ENCODE assay signal across 17 cellular contexts in the genomic region with DNA sequence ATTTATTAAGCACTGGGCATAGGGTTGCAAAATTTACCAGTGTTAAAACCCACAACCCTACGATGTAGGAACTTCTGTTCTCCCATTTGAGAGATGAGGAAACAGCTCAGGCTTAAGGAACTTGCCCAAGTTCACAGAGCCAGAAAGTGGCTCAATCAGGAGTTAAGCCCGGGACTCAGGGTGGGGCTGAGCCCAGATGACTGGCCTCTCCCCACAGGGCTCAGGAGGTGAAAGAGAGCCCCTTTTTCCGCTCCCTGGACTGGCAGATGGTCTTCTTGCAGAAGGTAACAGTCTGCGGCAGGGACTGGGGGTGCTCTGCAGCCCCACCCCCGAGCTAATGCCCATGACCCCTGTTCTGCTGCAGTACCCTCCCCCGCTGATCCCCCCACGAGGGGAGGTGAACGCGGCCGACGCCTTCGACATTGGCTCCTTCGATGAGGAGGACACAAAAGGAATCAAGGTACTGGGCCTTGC. TPM values are rescaled to one million over a fixed set of nuclear protein-coding genes. Genes with fewer than 3 reads are reported as not detected.
DNase-seq lines count a peak whose midpoint lies in the region; ATAC-seq, FAIRE-seq and TF ChIP-seq lines count a peak whose summit lies in the region.
"Had no signal": no experiment of that assay in that cellular context is flagged by ENCODE, and none has a peak within 500 bp of the region (broad histone marks: within the 10 kb centered on the region; RNA-seq: fewer than 3 reads in every experiment).

No MANE protein-coding gene starts in this region.

- H3K18ac ChIP-seq in neuronal stem cell (ENCODE audit: low read length) = no peak overlapping the region

- H2BK12ac ChIP-seq in neuronal stem cell (ENCODE audit: low read length) = no peak overlapping the region

- peak overlapping the region; percentile 21 for H3K9ac ChIP-seq in neuronal stem cell (ENCODE audit: low read depth, low read length, poor library complexity)

- H3K27ac Mint-ChIP-seq in CD4-positive, alpha-beta memory T cell = peak overlapping the region in 6 of 7 donors; percentile 47 to 87 (median 64)

- peaks cover 75% of the 10 kb centered on the region for H3K36me3 ChIP-seq in CD4-positive, alpha-beta memory T cell (ENCODE audit: insufficient read depth, low read length)
- H3K36me3 ChIP-seq in neuronal stem cell (replicated peaks in 1 of 2; ENCODE audit: control insufficient read depth in 2 of 2, insufficient read depth in 2 of 2, low read length in 2 of 2) = peaks cover 62 to 87% of the 10 kb centered on the region in 2 donors

- no peak overlapping the region for H2AK5ac ChIP-seq in neuronal stem cell (ENCODE audit: low read depth, low read length)

- no peak overlapping the region for H3K14ac ChIP-seq in neuronal stem cell (ENCODE audit: low read length)

- H3K4me1 Mint-ChIP-seq in CD4-positive, alpha-beta memory T cell = peaks cover 23 to 83% (median 39%) of the 10 kb centered on the region in 4 donors

- peaks cover 86% of the 10 kb centered on the region for H3K4me1 ChIP-seq in CD4-positive, alpha-beta memory T cell (ENCODE audit: insufficient read depth, low read length)
- peaks cover 8 to 9% of the 10 kb centered on the region in 2 donors for H3K4me1 ChIP-seq in neuronal stem cell (ENCODE audit: control insufficient read depth in 2 of 2, insufficient read depth in 1 of 2, low read depth in 1 of 2, low read length in 2 of 2)

- H4K8ac ChIP-seq in neuronal stem cell (ENCODE audit: low read depth, low read length) = no peak overlapping the region

- no peak overlapping the region for H3K4ac ChIP-seq in neuronal stem cell (ENCODE audit: low read length)

- H2BK5ac ChIP-seq in neuronal stem cell (ENCODE audit: low read length) = no peak overlapping the region

- peaks cover 19% of the 10 kb centered on the region for H3K79me1 ChIP-seq in neuronal stem cell (ENCODE audit: low read depth, low read length)

- no peak overlapping the region for H2BK15ac ChIP-seq in neuronal stem cell (ENCODE audit: low read length)

- no peaks in the 10 kb centered on the region for H3K9me3 ChIP-seq in CD4-positive, alpha-beta memory T cell (ENCODE audit: control insufficient read depth in 1 of 2, low read length in 2 of 2)
- H3K9me3 ChIP-seq in neuronal stem cell (replicated peaks in 1 of 2; ENCODE audit: control insufficient read depth in 2 of 2, insufficient read depth in 1 of 2, low read depth in 1 of 2, low read length in 2 of 2) = no peaks in the 10 kb centered on the region
- H3K9me3 ChIP-seq: Caco-2, pancreas had no signal

- no peak overlapping the region for H3K23ac ChIP-seq in neuronal stem cell (ENCODE audit: low read depth, low read length, poor library complexity)

- H3K4me2 ChIP-seq in neuronal stem cell (ENCODE audit: insufficient read depth, low read length, poor library complexity, severe bottlenecking) = no peak overlapping the region

- H2AFZ ChIP-seq in neuronal stem cell (ENCODE audit: low read length) = no peak overlapping the region

- CTCF ChIA-PET in CD4-positive, alpha-beta memory T cell (lab: Charles Lee; ENCODE audit: partially characterized antibody) = interaction anchor here (0.8 to 1.4 kb wide), 4 partner anchors 10 to 21 kb away, joined by 3 to 6 read pairs (median 3); partner anchors contain the start of gene SSH3

- H3K9me3 Mint-ChIP-seq in CD4-positive, alpha-beta memory T cell = no peaks in the 10 kb centered on the region
- H3K9me3 Mint-ChIP-seq: activated naive CD4-positive, alpha-beta T cell treated with anti-CD3 and anti-CD28 coated beads, Interleukin-2, amount 50 U/mL, for 24 hours had no signal

- intact Hi-C loops in CD4-positive, alpha-beta memory T cell (cut with micrococcal nuclease) = no loop called here
- intact Hi-C loops in dorsolateral prefrontal cortex (cut with DNase I) = no loop called here

- H3K27me3 Mint-ChIP-seq in CD4-positive, alpha-beta memory T cell = no peaks in the 10 kb centered on the region
- H3K27me3 Mint-ChIP-seq: activated naive CD4-positive, alpha-beta T cell treated with anti-CD3 and anti-CD28 coated beads, Interleukin-2, amount 50 U/mL, for 24 hours had no signal

- WGBS in neuronal stem cell (ENCODE audit: extremely low coverage in 2 of 2, insufficient read length in 2 of 2, insufficient replicate concordance in 1 of 2), 2 donors = no CpG with 5 or more reads among the region's 13 CpGs

- POLR2A ChIA-PET in CD4-positive, alpha-beta memory T cell (lab: Charles Lee; ENCODE audit: partially characterized antibody) = interaction anchor here (0.8 to 21.8 kb wide), 9 partner anchors 10 to 117 kb away, joined by 3 to 1163 read pairs (median 5); partner anchors contain the start of genes GRK2 and SSH3

- H2BK120ac ChIP-seq in neuronal stem cell (ENCODE audit: low read depth, low read length) = no peak overlapping the region

- no peak overlapping the region for H4K91ac ChIP-seq in neuronal stem cell (ENCODE audit: low read depth, low read length, poor library complexity)

- H3K36me3 Mint-ChIP-seq in CD4-positive, alpha-beta memory T cell = peaks cover 34 to 60% of the 10 kb centered on the region in 2 donors

- TF ChIP-seq CTCF in dorsolateral prefrontal cortex (IDR thresholded peaks at IDR 0.05 in 54 of 56, conservative IDR thresholded peaks at IDR 0.05 in 2 of 56; ENCODE audit: low read depth in 1 of 56, partially characterized antibody in 56 of 56) = no peak

- H3K27ac ChIP-seq in CD4-positive, alpha-beta memory T cell (ENCODE audit: low read depth, low read length) = peak overlapping the region; percentile 16
- H3K27ac ChIP-seq in dorsolateral prefrontal cortex (peak overlapping the region in 33 of 59 donors; percentile 4 to 95 (median 33)), neuronal stem cell (replicated peaks; ENCODE audit: low read length) (no peak overlapping the region)

- no peaks in the 10 kb centered on the region for H3K27me3 ChIP-seq in CD4-positive, alpha-beta memory T cell (ENCODE audit: insufficient read depth, low read length)
- H3K27me3 ChIP-seq in dorsolateral prefrontal cortex = no peaks in the 10 kb centered on the region
- H3K27me3 ChIP-seq in neuronal stem cell (ENCODE audit: control insufficient read depth in 3 of 3, insufficient read depth in 3 of 3, low read depth in 1 of 3, low read length in 3 of 3) = no peaks in the 10 kb centered on the region
- H3K27me3 ChIP-seq: pancreas had no signal

- FAIRE-seq in HTR-8/SVneo (lab: Jason Lieb, UNC) = no peak
- FAIRE-seq: pancreas had no signal

- no peak overlapping the region for H3K4me3 ChIP-seq in CD4-positive, alpha-beta memory T cell (ENCODE audit: low read length in 2 of 2)
- no peak overlapping the region for H3K4me3 ChIP-seq in dorsolateral prefrontal cortex
- no peak overlapping the region for H3K4me3 ChIP-seq in neuronal stem cell (ENCODE audit: low read length in 2 of 2)
- H3K4me3 ChIP-seq: coronary artery, pancreas had no signal

- no peak for ATAC-seq in GM18909 (IDR thresholded peaks at IDR 0.05; ENCODE audit: poor library complexity, unreplicated experiment)

- DNase-seq in CD4-positive, alpha-beta memory T cell = peak in 1 of 5 donors; percentile 33
- DNase-seq in NOMO-1 treated with DMSO at 0.1 percent for 48 hours (lab: John Stamatoyannopoulos, UW; ENCODE audit: unreplicated experiment) (peak; percentile 84), dorsolateral prefrontal cortex (no peak), neuronal stem cell (ENCODE audit: low spot score) (no peak), islet precursor cell (no peak), HTR-8/SVneo (ENCODE audit: insufficient read length, low spot score) (no peak), NCI-H226 (no peak)
- DNase-seq: activated CD4-positive, alpha-beta T cell treated with anti-CD3 and anti-CD28 coated beads for 4 hours; Caco-2; kidney glomerular epithelial cell; NCI-H1417; NCI-H526; stimulated activated CD4-positive, alpha-beta T cell treated with anti-CD3 and anti-CD28 coated beads, Interleukin-4, amount 100 ng/mL, for 4 hours had no signal

- no peak overlapping the region for H3K4me3 Mint-ChIP-seq in CD4-positive, alpha-beta memory T cell
- H3K4me3 Mint-ChIP-seq: activated naive CD4-positive, alpha-beta T cell treated with anti-CD3 and anti-CD28 coated beads, Interleukin-2, amount 50 U/mL, for 24 hours had no signal

RNA-seq across cellular contexts. Expression of gene ANKRD13D, which starts 5.6 kb away (rescaled TPM):
- 100 to 1,000 TPM; 244 to 247 TPM for total RNA-seq in CD4-positive, alpha-beta memory T cell
- polyA plus RNA-seq in CD4-positive, alpha-beta memory T cell = 10 to 100 TPM; 12.0 to 31.3 TPM
- total RNA-seq in dorsolateral prefrontal cortex = 100 to 1,000 TPM in 5 of 120 experiments, 10 to 100 TPM in 115; 54.5 to 110 (median 77.3) TPM
- 23.9 TPM for polyA plus RNA-seq in neuronal stem cell (2013, experiment 1 of 2)
- polyA plus RNA-seq in neuronal stem cell (2013, experiment 2 of 2) = 22.5 TPM

RNA-seq across cellular contexts. Expression of gene GRK2, which starts 17.3 kb away (rescaled TPM):
- 100 to 1,000 TPM; 299 to 310 TPM for total RNA-seq in CD4-positive, alpha-beta memory T cell
- polyA plus RNA-seq in CD4-positive, alpha-beta memory T cell = 10 to 100 TPM; 12.8 to 63.7 TPM
- 100 to 1,000 TPM in 93 of 120 experiments, 10 to 100 TPM in 27; 63.9 to 144 (median 111) TPM for total RNA-seq in dorsolateral prefrontal cortex
- polyA plus RNA-seq in neuronal stem cell (2013, experiment 1 of 2) = 33.4 TPM
- polyA plus RNA-seq in neuronal stem cell (2013, experiment 2 of 2) = 33.1 TPM

RNA-seq across cellular contexts. Expression of gene SSH3, which starts 19.8 kb away (rescaled TPM):
- total RNA-seq in CD4-positive, alpha-beta memory T cell = 10 to 100 TPM; 22.5 to 26.3 TPM
- 1 to 10 TPM in 1 of 2 donors, under 1 TPM in 1; 0.79 to 6.5 TPM for polyA plus RNA-seq in CD4-positive, alpha-beta memory T cell
- total RNA-seq in dorsolateral prefrontal cortex = 10 to 100 TPM; 15.0 to 46.9 (median 26.2) TPM
- 28.5 TPM for polyA plus RNA-seq in neuronal stem cell (2013, experiment 1 of 2)
- 34.0 TPM for polyA plus RNA-seq in neuronal stem cell (2013, experiment 2 of 2)
